Comparison of ENCODE assay signal across 10 cellular contexts in genomic region chr2:235505210-235505741, GRCh38. TPM values are rescaled to one million over a fixed set of nuclear protein-coding genes. Genes with fewer than 3 reads are reported as not detected.
DNase-seq lines count a peak whose midpoint lies in the region; ATAC-seq and TF ChIP-seq lines count a peak whose summit lies in the region.
"Had no signal": no experiment of that assay in that cellular context is flagged by ENCODE, and none has a peak within 500 bp of the region (broad histone marks: within the 10 kb centered on the region; RNA-seq: fewer than 3 reads in every experiment).

No MANE protein-coding gene starts in this region.

- TF ChIP-seq RAD21 in liver (IDR thresholded peaks at IDR 0.05) = peak; percentile 44 to 57

- 22% methylated on average over 7 of the region's 7 CpGs for WGBS in liver

- H3K4me1 ChIP-seq in liver (ENCODE audit: control insufficient read depth in 4 of 4, insufficient read depth in 4 of 4, low read length in 3 of 4) = peaks cover 7 to 21% (median 17%) of the 10 kb centered on the region in 4 donors

- no peak overlapping the region for H3K27ac Mint-ChIP-seq in T-helper 2 cell treated with Interferon-gamma antibody and Interleukin-4, amounts not matched to agents 5 μg/mL and 100 μg/mL, for 36 hours
- H3K27ac Mint-ChIP-seq: T-helper 17 cell had no signal

- no peak overlapping the region for H3K4me3 Mint-ChIP-seq in T-helper 2 cell treated with Interferon-gamma antibody and Interleukin-4, amounts not matched to agents 5 μg/mL and 100 μg/mL, for 36 hours
- H3K4me3 Mint-ChIP-seq: T-helper 17 cell had no signal

- no peaks in the 10 kb centered on the region for H3K9me3 ChIP-seq in liver (ENCODE audit: control insufficient read depth in 4 of 4, low read length in 3 of 4)

- H3K27me3 ChIP-seq in liver (ENCODE audit: control insufficient read depth in 4 of 4, insufficient read depth in 4 of 4, low read length in 3 of 4) = no peaks in the 10 kb centered on the region

- H3K36me3 Mint-ChIP-seq in T-helper 2 cell treated with Interferon-gamma antibody and Interleukin-4, amounts not matched to agents 5 μg/mL and 100 μg/mL, for 36 hours (ENCODE audit: low read depth) = no peaks in the 10 kb centered on the region

- peak; percentile 20 for DNase-seq in NCI-H345 (lab: John Stamatoyannopoulos, UW)
- no peak for DNase-seq in NCI-H345 treated with DMSO at 0.1 percent for 48 hours (lab: John Stamatoyannopoulos, UW; ENCODE audit: unreplicated experiment)
- DNase-seq in caudate nucleus (lab: John Stamatoyannopoulos, UW) = peak in 7 of 61 donors; percentile 17 to 48 (median 26)
- DNase-seq in substantia nigra (lab: John Stamatoyannopoulos, UW) = peak in 18 of 49 donors; percentile 14 to 55 (median 34)
- no peak for DNase-seq in T-helper 2 cell treated with Interferon-gamma antibody and Interleukin-4, amounts not matched to agents 5 μg/mL and 100 μg/mL, for 36 hours (ENCODE audit: low spot score)
- DNase-seq in NCI-H226 = no peak
- DNase-seq: islet precursor cell, T-helper 17 cell had no signal

- H3K4me3 ChIP-seq in liver (ENCODE audit: low read depth in 1 of 3, low read length in 3 of 3) = no peak overlapping the region

- peaks cover 5% of the 10 kb centered on the region for H3K4me1 Mint-ChIP-seq in T-helper 2 cell treated with Interferon-gamma antibody and Interleukin-4, amounts not matched to agents 5 μg/mL and 100 μg/mL, for 36 hours (ENCODE audit: low read depth)

- TF ChIP-seq CTCF in liver (IDR thresholded peaks at IDR 0.05; ENCODE audit: low read depth, low read length, missing input control) = no peak

- peaks cover 40% of the 10 kb centered on the region for H3K27me3 Mint-ChIP-seq in T-helper 2 cell treated with Interferon-gamma antibody and Interleukin-4, amounts not matched to agents 5 μg/mL and 100 μg/mL, for 36 hours (ENCODE audit: low read depth)

- no peak for ATAC-seq in GM21360 (IDR thresholded peaks at IDR 0.05; ENCODE audit: unreplicated experiment)
- ATAC-seq: T-helper 17 cell had no signal

- peak overlapping the region in 1 of 2 donors; percentile 72 for H3K9ac ChIP-seq in liver (ENCODE audit: low read depth in 1 of 2, low read length in 2 of 2)

- H3K27ac ChIP-seq in caudate nucleus (ENCODE audit: low read depth, low read length) = peak overlapping the region; percentile 56
- H3K27ac ChIP-seq in liver (ENCODE audit: low read depth in 1 of 2, low read length in 2 of 2) = peak overlapping the region; percentile 71 to 83
- peak overlapping the region; percentile 73 for H3K27ac ChIP-seq in substantia nigra (ENCODE audit: low read depth, low read length, poor library complexity, severe bottlenecking)

- H3K36me3 ChIP-seq in liver (ENCODE audit: control insufficient read depth in 4 of 4, insufficient read depth in 3 of 4, low read depth in 1 of 4, low read length in 3 of 4) = no peaks in the 10 kb centered on the region

- no peaks in the 10 kb centered on the region for H3K9me3 Mint-ChIP-seq in T-helper 2 cell treated with Interferon-gamma antibody and Interleukin-4, amounts not matched to agents 5 μg/mL and 100 μg/mL, for 36 hours

TF ChIP-seq in liver, 16 proteins besides CTCF, POLR2A, EP300 and RAD21:
- TF ChIP-seq TAF1 (conservative IDR thresholded peaks at IDR 0.05) (no peak), FOXA2 (IDR thresholded peaks at IDR 0.05) (peak; percentile 42), SP1 (IDR thresholded peaks at IDR 0.05) (peak; percentile 72), JUND (IDR thresholded peaks at IDR 0.05) (peak in 1 of 2 donors; percentile 56), NR2F2 (IDR thresholded peaks at IDR 0.05) (no peak), HNF4A (conservative IDR thresholded peaks at IDR 0.05) (peak; percentile 59 to 73), EGR1 (IDR thresholded peaks at IDR 0.05; ENCODE audit: low read depth in 2 of 2) (peak in 1 of 2 donors; percentile 59), MAX (IDR thresholded peaks at IDR 0.05) (peak; percentile 67), ATF3 (IDR thresholded peaks at IDR 0.05) (no peak), RXRA (IDR thresholded peaks at IDR 0.05) (peak; percentile 78 to 88), HNF4G (IDR thresholded peaks at IDR 0.05) (no peak), ZBTB33 (IDR thresholded peaks at IDR 0.05) (peak; percentile 72), GABPA (IDR thresholded peaks at IDR 0.05 in 1 of 2, conservative IDR thresholded peaks at IDR 0.05 in 1 of 2) (peak in 1 of 2 donors; percentile 44), FOXA1 (IDR thresholded peaks at IDR 0.05) (peak; percentile 67), YY1 (IDR thresholded peaks at IDR 0.05) (peak; percentile 68)
- TF ChIP-seq, protein P1, sequence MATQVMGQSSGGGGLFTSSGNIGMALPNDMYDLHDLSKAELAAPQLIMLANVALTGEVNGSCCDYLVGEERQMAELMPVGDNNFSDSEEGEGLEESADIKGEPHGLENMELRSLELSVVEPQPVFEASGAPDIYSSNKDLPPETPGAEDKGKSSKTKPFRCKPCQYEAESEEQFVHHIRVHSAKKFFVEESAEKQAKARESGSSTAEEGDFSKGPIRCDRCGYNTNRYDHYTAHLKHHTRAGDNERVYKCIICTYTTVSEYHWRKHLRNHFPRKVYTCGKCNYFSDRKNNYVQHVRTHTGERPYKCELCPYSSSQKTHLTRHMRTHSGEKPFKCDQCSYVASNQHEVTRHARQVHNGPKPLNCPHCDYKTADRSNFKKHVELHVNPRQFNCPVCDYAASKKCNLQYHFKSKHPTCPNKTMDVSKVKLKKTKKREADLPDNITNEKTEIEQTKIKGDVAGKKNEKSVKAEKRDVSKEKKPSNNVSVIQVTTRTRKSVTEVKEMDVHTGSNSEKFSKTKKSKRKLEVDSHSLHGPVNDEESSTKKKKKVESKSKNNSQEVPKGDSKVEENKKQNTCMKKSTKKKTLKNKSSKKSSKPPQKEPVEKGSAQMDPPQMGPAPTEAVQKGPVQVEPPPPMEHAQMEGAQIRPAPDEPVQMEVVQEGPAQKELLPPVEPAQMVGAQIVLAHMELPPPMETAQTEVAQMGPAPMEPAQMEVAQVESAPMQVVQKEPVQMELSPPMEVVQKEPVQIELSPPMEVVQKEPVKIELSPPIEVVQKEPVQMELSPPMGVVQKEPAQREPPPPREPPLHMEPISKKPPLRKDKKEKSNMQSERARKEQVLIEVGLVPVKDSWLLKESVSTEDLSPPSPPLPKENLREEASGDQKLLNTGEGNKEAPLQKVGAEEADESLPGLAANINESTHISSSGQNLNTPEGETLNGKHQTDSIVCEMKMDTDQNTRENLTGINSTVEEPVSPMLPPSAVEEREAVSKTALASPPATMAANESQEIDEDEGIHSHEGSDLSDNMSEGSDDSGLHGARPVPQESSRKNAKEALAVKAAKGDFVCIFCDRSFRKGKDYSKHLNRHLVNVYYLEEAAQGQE (IDR thresholded peaks at IDR 0.05) = peak; percentile 35

RNA-seq across cellular contexts. Expression of gene AGAP1, which starts 11.4 kb away (rescaled TPM):
- 1 to 10 TPM; 5.0 to 8.5 TPM for total RNA-seq in liver
- polyA plus RNA-seq in liver = 1 to 10 TPM; 2.0 to 5.8 TPM
